Comparison of ENCODE assay signal across 22 cellular contexts in the genomic region with DNA sequence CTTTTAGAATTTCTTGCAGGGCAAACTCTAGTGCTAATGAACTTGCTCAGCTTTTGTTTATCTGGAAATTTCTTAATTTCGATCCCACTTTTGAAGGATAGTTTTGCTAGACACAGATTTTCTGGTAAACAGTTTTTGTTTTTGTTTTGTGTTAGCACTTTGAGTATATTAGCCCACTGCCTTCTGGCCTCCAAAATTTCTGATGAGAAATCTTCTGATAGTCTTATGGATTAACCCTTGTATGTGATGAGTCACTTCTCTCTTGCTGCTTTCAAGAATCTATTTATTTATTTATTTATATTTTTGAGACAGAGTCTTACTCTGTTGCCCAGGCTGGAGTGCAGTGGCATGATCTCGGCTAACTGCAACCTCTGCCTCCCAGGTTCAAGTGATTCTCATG. TPM values are rescaled to one million over a fixed set of nuclear protein-coding genes. Genes with fewer than 3 reads are reported as not detected.
DNase-seq lines count a peak whose midpoint lies in the region; ATAC-seq, FAIRE-seq and TF ChIP-seq lines count a peak whose summit lies in the region.
"Had no signal": no experiment of that assay in that cellular context is flagged by ENCODE, and none has a peak within 500 bp of the region (broad histone marks: within the 10 kb centered on the region; RNA-seq: fewer than 3 reads in every experiment).

No MANE protein-coding gene starts in this region.

- no peak for FAIRE-seq in GM12878 (lab: Jason Lieb, UNC)
- FAIRE-seq: GM12892, GM18507 had no signal

- CTCF ChIA-PET in HEK293 (lab: Yijun Ruan, JAX) (no interaction called here), GM12878 (lab: Yijun Ruan, JAX) (no interaction called here)

- no peak for TF ChIP-seq RAD21 in GM12878 (IDR thresholded peaks at IDR 0.05; ENCODE audit: insufficient read depth, low read depth, low read length)

- in situ Hi-C loops in GM12878 (cut with MboI), result no loop called here

- no peak overlapping the region for H3K9ac ChIP-seq in GM12878 (ENCODE audit: control insufficient read depth, insufficient read depth, low read length)
- H3K9ac ChIP-seq: BLaER1 had no signal

- POLR2A ChIA-PET in HEK293 (lab: Yijun Ruan, JAX) (no interaction called here), GM12878 (lab: Charles Lee) (no interaction called here)

- no peaks in the 10 kb centered on the region for H3K27me3 ChIP-seq in GM12878 (replicated peaks in 1 of 2; ENCODE audit: control insufficient read depth in 2 of 2, insufficient read depth in 2 of 2, low read length in 1 of 2)
- H3K27me3 ChIP-seq in psoas muscle (ENCODE audit: insufficient read depth in 3 of 3, low read length in 2 of 3), result no peaks in the 10 kb centered on the region
- H3K27me3 ChIP-seq: BE2C, BLaER1 had no signal

- DNase-seq in GM12878 (ENCODE audit: low read depth, low spot score) (no peak), DMS114 treated with DMSO at 0.1 percent for 48 hours (lab: John Stamatoyannopoulos, UW; ENCODE audit: unreplicated experiment) (no peak), SHP77 (lab: John Stamatoyannopoulos, UW) (no peak), psoas muscle (no peak)
- DNase-seq: 8988T; ACHN; BE2C; C1 segment of cervical spinal cord; CD4-positive, alpha-beta memory T cell; CD4-positive, CD25-positive, alpha-beta regulatory T cell; CD8-positive, alpha-beta memory T cell; COR-L47; DMS 273 treated with DMSO at 0.1 percent for 48 hours; DMS79 treated with DMSO at 0.1 percent for 48 hours; GF-D8 had no signal

- no peaks in the 10 kb centered on the region for H3K79me2 ChIP-seq in GM12878 (ENCODE audit: control insufficient read depth, insufficient read depth, low read length)

- H4K20me1 ChIP-seq in GM12878 (ENCODE audit: control insufficient read depth, insufficient read depth), result no peaks in the 10 kb centered on the region
- H4K20me1 ChIP-seq: BLaER1 had no signal

- TF ChIP-seq EP300 in GM12878 (IDR thresholded peaks at IDR 0.05; ENCODE audit: borderline replicate concordance in 1 of 2, control insufficient read depth in 1 of 2, low read depth in 2 of 2, low read length in 2 of 2), result no peak

- 0% methylated on average over 2 of the region's 2 CpGs for WGBS in GM12878 (ENCODE audit: insufficient coverage, insufficient replicate concordance, low lambda C conversion rate, missing lambda C conversion rate)
- 83 to 85% (median 83%) methylated on average over 2 of the region's 2 CpGs for WGBS in psoas muscle, 3 donors

- no peak overlapping the region for H2AFZ ChIP-seq in GM12878 (ENCODE audit: control insufficient read depth, low read depth, low read length)

- no peak for ATAC-seq in GM12878
- no peak for ATAC-seq in psoas muscle

- no peak overlapping the region for H3K4me3 ChIP-seq in HEK293 (ENCODE audit: low read depth, low read length)
- H3K4me3 ChIP-seq in GM12878, result no peak overlapping the region
- no peak overlapping the region for H3K4me3 ChIP-seq in psoas muscle
- H3K4me3 ChIP-seq: BLaER1 had no signal

- H3K4me2 ChIP-seq in GM12878 (ENCODE audit: control insufficient read depth, insufficient read depth), result no peak overlapping the region
- H3K4me2 ChIP-seq: BLaER1 had no signal

- H3K36me3 ChIP-seq in HEK293 (ENCODE audit: control insufficient read depth in 2 of 2, insufficient read depth in 1 of 2, low read length in 2 of 2), result no peaks in the 10 kb centered on the region
- no peaks in the 10 kb centered on the region for H3K36me3 ChIP-seq in GM12878 (ENCODE audit: control insufficient read depth in 2 of 2, insufficient read depth in 2 of 2, low read length in 1 of 2)
- no peaks in the 10 kb centered on the region for H3K36me3 ChIP-seq in psoas muscle (ENCODE audit: insufficient read depth in 1 of 2, low read depth in 1 of 2)
- H3K36me3 ChIP-seq: BE2C, BLaER1 had no signal

- TF ChIP-seq POLR2A in GM12878 (IDR thresholded peaks at IDR 0.05; ENCODE audit: low read depth, low read length), result no peak

- H3K4me1 ChIP-seq in HEK293 (ENCODE audit: control insufficient read depth, insufficient read depth, low read length) (no peaks in the 10 kb centered on the region), GM12878 (ENCODE audit: control insufficient read depth, insufficient read depth, low read length) (no peaks in the 10 kb centered on the region), psoas muscle (no peaks in the 10 kb centered on the region)
- H3K4me1 ChIP-seq: BE2C, BLaER1 had no signal

- intact Hi-C loops in GM12878 (cut with micrococcal nuclease; ENCODE audit: unreplicated experiment), result no loop called here
- intact Hi-C loops in psoas muscle (cut with DNase I), result no loop called here

- no TSS peak for BruUV-seq in GM12878 (replicated peaks; lab: Mats Ljungman, UMichigan)

- H3K27ac ChIP-seq in HEK293 (ENCODE audit: extremely low read depth, low read depth, low read length), result no peak overlapping the region
- H3K27ac ChIP-seq in GM12878 (ENCODE audit: control insufficient read depth, insufficient read depth), result no peak overlapping the region
- no peak overlapping the region for H3K27ac ChIP-seq in psoas muscle
- H3K27ac ChIP-seq: BLaER1 had no signal

- RAD21 ChIA-PET in GM12878 (lab: Charles Lee; ENCODE audit: unreplicated experiment), result no interaction called here

- SMC1A ChIA-PET in GM12878 (lab: Charles Lee; ENCODE audit: uncharacterized antibody, unreplicated experiment), result no interaction called here

- H3K9me3 ChIP-seq in HEK293 (ENCODE audit: control insufficient read depth, insufficient read depth, low read depth, low read length) (no peaks in the 10 kb centered on the region), GM12878 (replicated peaks; ENCODE audit: control insufficient read depth, insufficient read depth, low read length) (peaks cover 2% of the 10 kb centered on the region; the same call in 1 of the 3 replicates), psoas muscle (peaks cover 27% of the 10 kb centered on the region)
- H3K9me3 ChIP-seq: BE2C had no signal

- TF ChIP-seq CTCF in HEK293 (tag by site-specific recombination; IDR thresholded peaks at IDR 0.05), result no peak
- TF ChIP-seq CTCF in GM12878 (IDR thresholded peaks at IDR 0.05 in 2 of 3, conservative IDR thresholded peaks at IDR 0.05 in 1 of 3; ENCODE audit: control insufficient read depth in 2 of 3, extremely low read depth in 1 of 3, insufficient read depth in 1 of 3, low read depth in 3 of 3, low read length in 3 of 3), result no peak
- no peak for TF ChIP-seq CTCF in psoas muscle (IDR thresholded peaks at IDR 0.05)

TF ChIP-seq in HEK293, 187 proteins besides CTCF, POLR2A, EP300 and RAD21 (continues in another document):
- TF ChIP-seq ZNF280C (tag by site-specific recombination; IDR thresholded peaks at IDR 0.05), result no peak

TF ChIP-seq in GM12878, 131 proteins besides CTCF, POLR2A, EP300 and RAD21:
- TF ChIP-seq CBX5 (IDR thresholded peaks at IDR 0.05; ENCODE audit: low read depth) (peak; percentile 58; the same call in 1 of the 2 replicates), NFIC (IDR thresholded peaks at IDR 0.05; ENCODE audit: low read depth, low read length) (no peak)
TF ChIP-seq in GM12878: peak in this region for 1.

RNA-seq across cellular contexts. Expression of gene GIMD1, which starts 27.0 kb away (rescaled TPM):
- not detected in 2 replicates for total RNA-seq in GM12878 (2013; cell fraction: nucleolus; rRNA removed)
- total RNA-seq in GM12878 (2014; rRNA removed) (not detected in 2 replicates), GM12878 (2014; rRNA removed; fragmentation: Illumina TruSeq; extraction: Trizol) (not detected in 2 replicates), GM12878 (2021) (not detected in 2 replicates), psoas muscle (not detected)
- polyA plus RNA-seq in GM12878 (2011; ENCODE audit: low read depth), result not detected
- polyA plus RNA-seq in GM12878 (2011; rRNA removed) (not detected in 2 replicates), GM12878 (2014; fragmentation: Illumina TruSeq; extraction: Trizol) (not detected in 2 replicates), GM12878 (2014; fragmentation: Nextera tagmentation; extraction: Ambion mirVana) (not detected), GM12878 (2014; rRNA removed) (0.14 TPM in 1 of 2 replicates, not detected in the other), GM12878 (2016; fragmentation: Nextera tagmentation; extraction: Ambion mirVana) (not detected), psoas muscle (under 1 TPM in 1 of 3 donors, not detected in 2; 0.04 TPM)
- polyA plus RNA-seq in GM12878 (2011; cell fraction: cytosol; rRNA removed), result not detected in 2 replicates
- not detected in 2 replicates for polyA plus RNA-seq in GM12878 (2011; cell fraction: nucleus; rRNA removed)
- polyA plus RNA-seq in GM12878 (2012), result not detected in 2 replicates
- not detected in 2 replicates for polyA minus RNA-seq in GM12878 (2011; rRNA and poly(A)+ RNA removed)
- not detected in 2 replicates for polyA minus RNA-seq in GM12878 (2011; cell fraction: cytosol; rRNA and poly(A)+ RNA removed)
- not detected in 2 replicates for polyA minus RNA-seq in GM12878 (2011; cell fraction: nucleus; rRNA and poly(A)+ RNA removed)
- total RNA-seq: A673; CD4-positive, alpha-beta memory T cell; CD4-positive, CD25-positive, alpha-beta regulatory T cell; CD8-positive, alpha-beta memory T cell had no signal
- polyA plus RNA-seq: AG04450; CD14-positive monocyte; CD4-positive, alpha-beta memory T cell; CD4-positive, CD25-positive, alpha-beta regulatory T cell; CD8-positive, alpha-beta memory T cell had no signal
